ENCODE assay signal across 19 cellular contexts in genomic region chr18:5538541-5538940, GRCh38. TPM values are rescaled to one million over a fixed set of nuclear protein-coding genes. Genes with fewer than 3 reads are reported as not detected.
"Had no signal": no experiment of that assay in that cellular context is flagged by ENCODE, and none has a peak within 500 bp of the region (broad histone marks: within the 10 kb centered on the region; RNA-seq: fewer than 3 reads in every experiment).

No MANE protein-coding gene starts in this region.

- H3K27ac Mint-ChIP-seq: dendritic cell treated with granulocyte-macrophage colony-stimulating factor and Interleukin-4, amounts not matched to agents 40 ng/mL and 50 ng/mL, for 4 days; effector memory CD8-positive, alpha-beta T cell; naive thymus-derived CD8-positive, alpha-beta T cell; stimulated activated naive B cell treated with anti-CD40 and anti-IgM and Interleukin-4, amounts not matched to agents 10 μg/mL and 1 μg/mL and 100 μg/mL, for 72 hours; stimulated activated naive CD8-positive, alpha-beta T cell treated with anti-CD3 and anti-CD28 coated beads, Interleukin-15, amount 100 ng/mL, for 72 hours; type B pancreatic cell had no signal

- H3K27me3 Mint-ChIP-seq: dendritic cell treated with granulocyte-macrophage colony-stimulating factor and Interleukin-4, amounts not matched to agents 40 ng/mL and 50 ng/mL, for 4 days had no signal

- ATAC-seq: effector memory CD8-positive, alpha-beta T cell; gastrocnemius medialis; mucosa of descending colon; naive thymus-derived CD8-positive, alpha-beta T cell; stimulated activated naive B cell treated with anti-CD40 and anti-IgM and Interleukin-4, amounts not matched to agents 10 μg/mL and 1 μg/mL and 100 μg/mL, for 72 hours; stimulated activated naive CD8-positive, alpha-beta T cell treated with anti-CD3 and anti-CD28 coated beads, Interleukin-15, amount 100 ng/mL, for 72 hours had no signal

- H3K4me3 Mint-ChIP-seq: dendritic cell treated with granulocyte-macrophage colony-stimulating factor and Interleukin-4, amounts not matched to agents 40 ng/mL and 50 ng/mL, for 4 days; effector memory CD8-positive, alpha-beta T cell; naive thymus-derived CD8-positive, alpha-beta T cell; stimulated activated naive B cell treated with anti-CD40 and anti-IgM and Interleukin-4, amounts not matched to agents 10 μg/mL and 1 μg/mL and 100 μg/mL, for 72 hours; stimulated activated naive CD8-positive, alpha-beta T cell treated with anti-CD3 and anti-CD28 coated beads, Interleukin-15, amount 100 ng/mL, for 72 hours; type B pancreatic cell had no signal

- H3K9me3 Mint-ChIP-seq: dendritic cell treated with granulocyte-macrophage colony-stimulating factor and Interleukin-4, amounts not matched to agents 40 ng/mL and 50 ng/mL, for 4 days; effector memory CD8-positive, alpha-beta T cell; stimulated activated naive CD8-positive, alpha-beta T cell treated with anti-CD3 and anti-CD28 coated beads, Interleukin-15, amount 100 ng/mL, for 72 hours; type B pancreatic cell had no signal

- H3K9me3 ChIP-seq: esophagus muscularis mucosa, gastrocnemius medialis, mucosa of descending colon, ovary, right atrium auricular region, sigmoid colon had no signal

- H3K36me3 ChIP-seq: esophagus muscularis mucosa, gastrocnemius medialis, ovary, right atrium auricular region, sigmoid colon had no signal

- H3K36me3 Mint-ChIP-seq: naive thymus-derived CD8-positive, alpha-beta T cell; stimulated activated naive B cell treated with anti-CD40 and anti-IgM and Interleukin-4, amounts not matched to agents 10 μg/mL and 1 μg/mL and 100 μg/mL, for 72 hours had no signal

- H3K4me1 Mint-ChIP-seq: stimulated activated naive B cell treated with anti-CD40 and anti-IgM and Interleukin-4, amounts not matched to agents 10 μg/mL and 1 μg/mL and 100 μg/mL, for 72 hours; stimulated activated naive CD8-positive, alpha-beta T cell treated with anti-CD3 and anti-CD28 coated beads, Interleukin-15, amount 100 ng/mL, for 72 hours had no signal

- H3K4me3 ChIP-seq: esophagus muscularis mucosa, gastrocnemius medialis, mucosa of descending colon, ovary, right atrium auricular region, sigmoid colon, skin epidermis had no signal

- H3K27ac ChIP-seq: epithelial cell of prostate, esophagus muscularis mucosa, gastrocnemius medialis, ovary, right atrium auricular region, skin epidermis had no signal

- H3K27me3 ChIP-seq: ovary, right atrium auricular region had no signal

- H3K4me1 ChIP-seq: right atrium auricular region had no signal

- DNase-seq: effector memory CD8-positive, alpha-beta T cell; gastrocnemius medialis; mammary epithelial cell; mucosa of descending colon; naive thymus-derived CD8-positive, alpha-beta T cell; nucleus accumbens; ovary; sigmoid colon; stimulated activated CD4-positive, alpha-beta T cell treated with anti-CD3 and anti-CD28 coated beads, Interleukin-2, amount 100 ng/mL, for 24 hours; stimulated activated CD4-positive, alpha-beta T cell treated with anti-CD3 and anti-CD28 coated beads, Interleukin-4, amount 100 ng/mL, for 4 hours; stimulated activated naive B cell treated with anti-CD40 and anti-IgM and Interleukin-4, amounts not matched to agents 10 μg/mL and 1 μg/mL and 100 μg/mL, for 72 hours; stimulated activated naive CD8-positive, alpha-beta T cell treated with anti-CD3 and anti-CD28 coated beads, Interleukin-15, amount 100 ng/mL, for 72 hours; substantia nigra had no signal

RNA-seq across cellular contexts. Expression of gene EPB41L3, which starts 5.3 kb away (rescaled TPM):
- polyA plus RNA-seq: mammary epithelial cell had no signal
